Comparison of ENCODE assay signal across 1 cellular context in the genomic region with DNA sequence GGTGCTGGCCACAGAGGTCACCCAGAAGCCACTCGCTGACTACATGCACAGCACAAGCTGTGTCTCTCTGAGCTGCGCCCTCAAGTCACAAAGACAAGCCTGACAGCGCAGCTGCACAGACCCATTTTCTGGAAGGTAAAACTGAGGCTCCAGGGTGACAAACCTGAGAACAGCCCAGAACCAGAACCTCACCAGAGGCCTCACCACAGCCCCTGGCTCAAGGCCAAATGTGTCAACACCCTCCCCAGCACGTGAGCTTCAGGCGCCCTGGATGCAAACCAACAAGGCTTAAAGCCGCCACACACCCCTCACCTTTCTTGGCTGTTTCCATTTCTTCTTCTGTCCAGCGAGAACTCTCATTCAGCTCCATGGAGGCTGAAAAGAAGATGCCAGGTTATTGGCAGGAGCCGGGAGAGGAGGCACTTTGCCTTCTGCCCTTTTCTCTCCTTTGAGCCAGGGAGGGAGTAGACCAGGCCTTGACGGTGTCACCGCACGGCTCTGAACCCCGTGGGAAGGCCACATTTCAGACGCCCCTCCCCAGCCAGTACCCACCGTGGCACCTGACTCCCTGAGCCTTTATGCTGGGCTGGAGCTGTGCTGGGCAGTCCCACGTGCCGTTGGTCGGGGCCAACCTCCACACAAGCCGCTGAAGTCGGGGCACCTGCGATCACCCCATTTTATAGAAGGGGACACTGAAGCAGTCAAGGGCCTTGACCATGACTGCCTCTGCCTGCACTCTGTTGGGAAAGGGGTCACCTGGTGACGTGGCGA.
TF ChIP-seq lines count a peak whose summit lies in the region.

No MANE protein-coding gene starts in this region.

TF ChIP-seq in HepG2, 621 proteins besides CTCF, POLR2A, EP300 and RAD21 (continued from another document):
- TF ChIP-seq NFKB2 (CRISPR knock-in tag; IDR thresholded peaks at IDR 0.05; ENCODE audit: borderline replicate concordance) (no peak), WIZ (CRISPR knock-in tag; IDR thresholded peaks at IDR 0.05) (no peak), CBX2 (IDR thresholded peaks at IDR 0.05; ENCODE audit: low read depth, low read length) (no peak), CBX2 (CRISPR knock-in tag; IDR thresholded peaks at IDR 0.05; ENCODE audit: low read depth) (no peak), ZNF326 (CRISPR knock-in tag; IDR thresholded peaks at IDR 0.05; ENCODE audit: borderline replicate concordance) (no peak), NR2F6 (IDR thresholded peaks at IDR 0.05) (no peak), NR2F6 (CRISPR knock-in tag; IDR thresholded peaks at IDR 0.05) (no peak)
